8 cellular contexts compared by ENCODE assay signal in the genomic region with DNA sequence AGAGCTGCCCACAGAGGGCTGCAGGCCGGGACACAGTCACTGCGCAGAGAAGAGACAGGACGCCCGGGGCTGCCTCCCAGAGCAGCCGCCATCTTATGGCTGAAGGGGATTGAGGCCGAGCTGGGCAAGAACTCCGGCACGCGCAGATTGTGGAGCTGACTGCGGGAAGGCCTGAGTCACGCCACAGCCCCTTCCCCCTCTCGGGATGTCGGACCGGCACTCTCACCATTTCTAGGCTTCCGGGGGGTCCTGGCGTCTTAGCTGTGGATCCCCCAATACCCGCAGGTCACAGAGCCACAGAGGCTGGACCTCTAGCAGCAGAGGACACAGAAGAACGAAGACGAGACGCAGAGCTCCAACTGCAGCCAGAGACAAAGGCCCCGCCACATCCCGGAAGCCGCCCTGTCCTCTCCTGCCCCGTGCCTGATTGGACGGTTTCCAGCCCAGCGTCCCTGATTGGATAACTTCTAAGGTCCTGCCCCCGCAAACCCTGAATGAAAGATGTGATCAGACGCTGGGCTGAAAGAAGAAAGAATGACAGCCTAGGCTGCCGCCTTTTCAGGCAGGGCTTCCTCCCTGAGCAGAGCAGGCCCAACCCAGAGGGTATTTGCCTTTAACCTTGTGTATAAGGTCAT. TPM values are rescaled to one million over a fixed set of nuclear protein-coding genes. Genes with fewer than 3 reads are reported as not detected.
DNase-seq lines count a peak whose midpoint lies in the region; ATAC-seq and TF ChIP-seq lines count a peak whose summit lies in the region.

Gene ZNF43, minus strand, starts transcription at position 373 of the 635 bp plus-strand sequence. Its CDS starts 144 bp downstream, at position 229.

- peaks cover 36% of the 10 kb centered on the region for H3K36me3 Mint-ChIP-seq in natural killer cell treated with Interleukin-12 subunit alpha and Interleukin-12 subunit beta and Interleukin-15 and Interleukin-18, amount 100 ng/mL, for 72 hours

- no peak for TF ChIP-seq CTCF in C4-2B (conservative IDR thresholded peaks at IDR 0.05)
- TF ChIP-seq CTCF in fibroblast of the aortic adventitia (IDR thresholded peaks at IDR 0.05; ENCODE audit: insufficient read depth, low read length), result no peak

- H3K4me3 ChIP-seq in fibroblast of the aortic adventitia (ENCODE audit: low read depth, low read length), result peak within 1 kb of the TSS; percentile 77

- H3K27ac Mint-ChIP-seq in natural killer cell treated with Interleukin-12 subunit alpha and Interleukin-12 subunit beta and Interleukin-15 and Interleukin-18, amount 100 ng/mL, for 72 hours, result peak within 1 kb of the TSS; percentile 99 to 100

- H3K9me3 Mint-ChIP-seq in natural killer cell treated with Interleukin-12 subunit alpha and Interleukin-12 subunit beta and Interleukin-15 and Interleukin-18, amount 100 ng/mL, for 72 hours, result no peaks in the 10 kb centered on the region

- H3K4me3 Mint-ChIP-seq in natural killer cell treated with Interleukin-12 subunit alpha and Interleukin-12 subunit beta and Interleukin-15 and Interleukin-18, amount 100 ng/mL, for 72 hours, result peak within 1 kb of the TSS; percentile 98

- peak; percentile 91 for DNase-seq in RPMI7951 (ENCODE audit: low read depth)
- peak; percentile 47 for DNase-seq in activated gamma-delta T cell (lab: John Stamatoyannopoulos, UW)
- peak; percentile 93 for DNase-seq in fibroblast of the aortic adventitia (ENCODE audit: low read depth)
- peak; percentile 95 for DNase-seq in natural killer cell treated with Interleukin-12 subunit alpha and Interleukin-12 subunit beta and Interleukin-15 and Interleukin-18, amount 100 ng/mL, for 72 hours (ENCODE audit: low spot score)
- DNase-seq in stimulated activated naive CD4-positive, alpha-beta T cell treated with Interleukin-2 at 50 U/mL for 16 hours (lab: John Stamatoyannopoulos, UW), result peak; percentile 93

- peaks cover 26 to 33% of the 10 kb centered on the region in 2 donors for H3K4me1 Mint-ChIP-seq in natural killer cell treated with Interleukin-12 subunit alpha and Interleukin-12 subunit beta and Interleukin-15 and Interleukin-18, amount 100 ng/mL, for 72 hours (ENCODE audit: low read depth in 2 of 2)

- no peaks in the 10 kb centered on the region for H3K27me3 Mint-ChIP-seq in natural killer cell treated with Interleukin-12 subunit alpha and Interleukin-12 subunit beta and Interleukin-15 and Interleukin-18, amount 100 ng/mL, for 72 hours

- peak within 1 kb of the TSS; percentile 63 for H3K27ac ChIP-seq in C4-2B

- ATAC-seq in GM19395 (IDR thresholded peaks at IDR 0.05; ENCODE audit: unreplicated experiment) (peak; percentile 96), HG03575 (IDR thresholded peaks at IDR 0.05; ENCODE audit: extremely low read depth, insufficient number of reproducible peaks, low FRiP score, unreplicated experiment) (peak; percentile 80)
- peak; percentile 98 to 99 for ATAC-seq in natural killer cell treated with Interleukin-12 subunit alpha and Interleukin-12 subunit beta and Interleukin-15 and Interleukin-18, amount 100 ng/mL, for 72 hours

RNA-seq across cellular contexts. Expression of gene ZNF43, which starts in this region (rescaled TPM):
- 5.1 and 6.5 TPM in 2 replicates for total RNA-seq in RPMI7951 (2014; rRNA removed; shearing (Covaris generic))
- total RNA-seq in fibroblast of the aortic adventitia (ENCODE audit: low replicate concordance), result 9.8 and 13.6 TPM in 2 replicates
- total RNA-seq in natural killer cell treated with Interleukin-12 subunit alpha and Interleukin-12 subunit beta and Interleukin-15 and Interleukin-18, amount 100 ng/mL, for 72 hours, result 10 to 100 TPM; 28.8 to 35.4 TPM

Comparison
In these comparisons a context has a peak if more than half of its experiments do, and no peak if none do; other contexts are left out.
1. Peak in every context shown above with its lines: DNase-seq, ATAC-seq, H3K4me3 ChIP-seq and H3K27ac ChIP-seq.